In the genomic region with DNA sequence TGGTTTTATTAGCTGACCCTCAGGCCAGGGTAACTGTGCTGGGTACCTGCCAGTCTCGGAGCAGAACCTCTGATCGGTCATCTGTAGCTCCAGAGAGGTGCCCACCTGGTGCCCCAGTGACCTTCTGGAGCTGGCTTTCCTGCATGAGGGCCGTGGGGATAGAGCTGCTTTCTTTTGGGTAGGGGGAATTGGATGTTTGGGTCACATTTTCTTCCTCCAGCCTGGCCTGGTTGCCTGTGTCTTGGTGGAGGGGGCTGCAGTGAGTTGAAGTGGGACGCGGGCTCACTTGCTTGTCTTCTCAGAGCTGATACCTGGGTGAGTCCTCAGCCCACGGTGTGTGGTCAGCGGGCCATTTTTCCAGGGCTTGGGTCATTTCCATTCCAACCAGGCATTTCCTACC, we compare ENCODE assay signal across 8 cellular contexts. TPM values are rescaled to one million over a fixed set of nuclear protein-coding genes. Genes with fewer than 3 reads are reported as not detected.
A peak's percentile ranks its signal among the peaks of the same experiment; 100 is the strongest.
DNase-seq lines count a peak whose midpoint lies in the region; ATAC-seq and TF ChIP-seq lines count a peak whose summit lies in the region.

No MANE protein-coding gene starts in this region.

- H2AFZ ChIP-seq in ACC112 (ENCODE audit: low read length, unreplicated experiment) (no peak overlapping the region), HCT116 (ENCODE audit: low read depth, low read length, poor library complexity, severe bottlenecking) (no peak overlapping the region)

- TF ChIP-seq CTCF in HCT116 (IDR thresholded peaks at IDR 0.05 in 2 of 3, conservative IDR thresholded peaks at IDR 0.05 in 1 of 3; ENCODE audit: borderline replicate concordance in 1 of 3, insufficient read depth in 1 of 3, low read depth in 2 of 3, low read length in 2 of 3), result no peak
- TF ChIP-seq CTCF in chondrocyte (IDR thresholded peaks at IDR 0.05), result no peak

- RAD21 ChIA-PET in HCT116 (lab: Charles Lee; ENCODE audit: low non-redundant PET in 1 of 2, low total read pairs in 2 of 2, uncharacterized antibody in 2 of 2, unreplicated experiment in 2 of 2), result no interaction called here

- intact Hi-C loops in HCT116 (cut with micrococcal nuclease), result loop anchor here (5.0 kb wide), 1 partner anchor 69 kb away; no protein-coding TSS in a partner anchor

- no peak overlapping the region for H3K9ac ChIP-seq in HCT116 (ENCODE audit: low read length)

- H3K36me3 Mint-ChIP-seq in chondrocyte (ENCODE audit: low read depth) (no peaks in the 10 kb centered on the region), naive B cell (peaks cover 5 to 12% of the 10 kb centered on the region in 2 donors)

- H3K79me2 ChIP-seq in ACC112 (ENCODE audit: control insufficient read depth, insufficient read depth, low read length, unreplicated experiment) (peaks cover 53% of the 10 kb centered on the region), HCT116 (ENCODE audit: insufficient read depth, low read length) (peaks cover 30% of the 10 kb centered on the region)

- H3K27ac Mint-ChIP-seq in chondrocyte (ENCODE audit: unreplicated experiment), result peak overlapping the region; percentile 66
- peak overlapping the region in 4 of 6 donors; percentile 22 to 95 (median 78) for H3K27ac Mint-ChIP-seq in naive B cell

- H3K36me3 ChIP-seq in ACC112 (ENCODE audit: insufficient read depth, low read length) (no peaks in the 10 kb centered on the region), HCT116 (ENCODE audit: control insufficient read depth in 1 of 2, insufficient read depth in 2 of 2, low read length in 2 of 2) (no peaks in the 10 kb centered on the region)

- peak overlapping the region; percentile 91 for H3K4me2 ChIP-seq in HCT116 (ENCODE audit: low read length)

- H3K4me1 Mint-ChIP-seq in chondrocyte (ENCODE audit: low read depth) (peaks cover 30% of the 10 kb centered on the region), naive B cell (peaks cover 43 to 73% (median 70%) of the 10 kb centered on the region in 3 donors)

- BruUV-seq in HCT116 (replicated peaks; lab: Mats Ljungman, UMichigan), result no TSS peak

- CTCF ChIA-PET in HCT116 (lab: Charles Lee), result interaction anchor here (1.0 kb wide), 1 partner anchor 68 kb away, joined by 3 read pairs; no protein-coding TSS in a partner anchor

- H3K4me1 ChIP-seq in ACC112 (ENCODE audit: control insufficient read depth, insufficient read depth, low read length, unreplicated experiment) (peaks cover 48% of the 10 kb centered on the region), HCT116 (ENCODE audit: control insufficient read depth in 1 of 2, insufficient read depth in 2 of 2, low read length in 2 of 2) (peaks cover 43 to 71% of the 10 kb centered on the region in 2 experiments)

- ATAC-seq in HCT116 (no peak), naive B cell (ENCODE audit: low read depth in 2 of 2) (no peak), HG02623 (IDR thresholded peaks at IDR 0.05; ENCODE audit: unreplicated experiment) (no peak)

- H3K4me3 Mint-ChIP-seq in chondrocyte (ENCODE audit: unreplicated experiment), result no peak overlapping the region
- peak overlapping the region in 7 of 8 donors; percentile 21 to 98 (median 90) for H3K4me3 Mint-ChIP-seq in naive B cell

- TF ChIP-seq POLR2A in HCT116 (IDR thresholded peaks at IDR 0.05; ENCODE audit: borderline replicate concordance, extremely low read depth, insufficient read depth, insufficient read length), result no peak

- H3K27me3 Mint-ChIP-seq in chondrocyte (ENCODE audit: low read depth), result no peaks in the 10 kb centered on the region
- H3K27me3 Mint-ChIP-seq in naive B cell, result no peaks in the 10 kb centered on the region

- H3K27me3 ChIP-seq in ACC112 (ENCODE audit: insufficient read depth, low read length) (no peaks in the 10 kb centered on the region), HCT116 (ENCODE audit: insufficient read depth, low read length) (no peaks in the 10 kb centered on the region)

- no peaks in the 10 kb centered on the region for H3K9me3 ChIP-seq in HCT116 (ENCODE audit: control insufficient read depth in 1 of 2, insufficient read depth in 1 of 2, low read depth in 1 of 2, low read length in 2 of 2)

- H3K9me3 Mint-ChIP-seq in chondrocyte (ENCODE audit: low read depth) (no peaks in the 10 kb centered on the region), naive B cell (no peaks in the 10 kb centered on the region)

- H3K4me3 ChIP-seq in ACC112 (ENCODE audit: low read depth, low read length), result peak overlapping the region; percentile 90
- no peak overlapping the region for H3K4me3 ChIP-seq in HCT116 (replicated peaks in 1 of 2; ENCODE audit: low read depth in 1 of 2, low read length in 2 of 2)

- no peaks in the 10 kb centered on the region for H3K9me2 ChIP-seq in HCT116 (ENCODE audit: insufficient read depth)

- POLR2A ChIA-PET in HCT116 (lab: Charles Lee), result no interaction called here

- DNase-seq in HCT116 (ENCODE audit: low read depth, low spot score) (no peak), chondrocyte (ENCODE audit: low spot score) (no peak), naive B cell (no peak), NCI-H82 treated with DMSO at 0.1 percent for 48 hours (lab: John Stamatoyannopoulos, UW; ENCODE audit: unreplicated experiment) (no peak)
- no peak for DNase-seq in effector CD4-positive, alpha-beta T cell
- DNase-seq in activated effector memory CD4-positive, alpha-beta T cell treated with Interleukin-2 at 50 U/mL for 16 hours, result no peak

- no peaks in the 10 kb centered on the region for H4K20me1 ChIP-seq in HCT116 (ENCODE audit: insufficient read depth)

- no peak for TF ChIP-seq RAD21 in HCT116 (IDR thresholded peaks at IDR 0.05; ENCODE audit: low read depth)

- H3K27ac ChIP-seq in ACC112 (ENCODE audit: low read depth, low read length) (peak overlapping the region; percentile 96), HCT116 (ENCODE audit: low read depth, low read length) (no peak overlapping the region)

TF ChIP-seq in HCT116, 20 proteins besides CTCF, POLR2A, EP300 and RAD21:
- TF ChIP-seq EZH2phosphoT487 (IDR thresholded peaks at IDR 0.05; ENCODE audit: borderline replicate concordance) (no peak), ELF1 (IDR thresholded peaks at IDR 0.05; ENCODE audit: borderline replicate concordance, low read depth) (no peak), SRF (IDR thresholded peaks at IDR 0.05; ENCODE audit: low read depth) (no peak), EGR1 (IDR thresholded peaks at IDR 0.05; ENCODE audit: low read depth) (no peak), YY1 (IDR thresholded peaks at IDR 0.05; ENCODE audit: extremely low read depth, insufficient replicate concordance, low read depth, low read length) (no peak), TCF7L2 (IDR thresholded peaks at IDR 0.05; ENCODE audit: borderline replicate concordance, extremely low read depth, insufficient read depth, insufficient read length) (no peak), ZFX (IDR thresholded peaks at IDR 0.05) (no peak), FOSL1 (IDR thresholded peaks at IDR 0.05; ENCODE audit: low read depth) (no peak), CEBPB (IDR thresholded peaks at IDR 0.05; ENCODE audit: low read depth) (no peak)
- TF ChIP-seq, protein P1, sequence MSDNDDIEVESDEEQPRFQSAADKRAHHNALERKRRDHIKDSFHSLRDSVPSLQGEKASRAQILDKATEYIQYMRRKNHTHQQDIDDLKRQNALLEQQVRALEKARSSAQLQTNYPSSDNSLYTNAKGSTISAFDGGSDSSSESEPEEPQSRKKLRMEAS (IDR thresholded peaks at IDR 0.05), result no peak
- TF ChIP-seq, protein P2, sequence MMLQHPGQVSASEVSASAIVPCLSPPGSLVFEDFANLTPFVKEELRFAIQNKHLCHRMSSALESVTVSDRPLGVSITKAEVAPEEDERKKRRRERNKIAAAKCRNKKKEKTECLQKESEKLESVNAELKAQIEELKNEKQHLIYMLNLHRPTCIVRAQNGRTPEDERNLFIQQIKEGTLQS (IDR thresholded peaks at IDR 0.05), result no peak
- TF ChIP-seq, protein P3, sequence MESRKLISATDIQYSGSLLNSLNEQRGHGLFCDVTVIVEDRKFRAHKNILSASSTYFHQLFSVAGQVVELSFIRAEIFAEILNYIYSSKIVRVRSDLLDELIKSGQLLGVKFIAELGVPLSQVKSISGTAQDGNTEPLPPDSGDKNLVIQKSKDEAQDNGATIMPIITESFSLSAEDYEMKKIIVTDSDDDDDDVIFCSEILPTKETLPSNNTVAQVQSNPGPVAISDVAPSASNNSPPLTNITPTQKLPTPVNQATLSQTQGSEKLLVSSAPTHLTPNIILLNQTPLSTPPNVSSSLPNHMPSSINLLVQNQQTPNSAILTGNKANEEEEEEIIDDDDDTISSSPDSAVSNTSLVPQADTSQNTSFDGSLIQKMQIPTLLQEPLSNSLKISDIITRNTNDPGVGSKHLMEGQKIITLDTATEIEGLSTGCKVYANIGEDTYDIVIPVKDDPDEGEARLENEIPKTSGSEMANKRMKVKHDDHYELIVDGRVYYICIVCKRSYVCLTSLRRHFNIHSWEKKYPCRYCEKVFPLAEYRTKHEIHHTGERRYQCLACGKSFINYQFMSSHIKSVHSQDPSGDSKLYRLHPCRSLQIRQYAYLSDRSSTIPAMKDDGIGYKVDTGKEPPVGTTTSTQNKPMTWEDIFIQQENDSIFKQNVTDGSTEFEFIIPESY (IDR thresholded peaks at IDR 0.05; ENCODE audit: extremely low read depth, insufficient replicate concordance, low read length), result no peak

RNA-seq across cellular contexts. Expression of a gene that starts 2.6 kb away (rescaled TPM):
- total RNA-seq in HCT116 (2021; ENCODE audit: unreplicated experiment) (10.0 TPM), chondrocyte (6.7 to 14.4 TPM (median 12.9 TPM) in 3 replicates)
- 7.8 and 8.9 TPM in 2 replicates for polyA plus RNA-seq in HCT116 (2012)
- polyA plus RNA-seq in naive B cell (ENCODE audit: low read depth in 6 of 6), result 1 to 10 TPM in 5 of 6 donors, under 1 TPM in 1; 0.64 to 2.4 (median 2.0) TPM
